In the genomic region with DNA sequence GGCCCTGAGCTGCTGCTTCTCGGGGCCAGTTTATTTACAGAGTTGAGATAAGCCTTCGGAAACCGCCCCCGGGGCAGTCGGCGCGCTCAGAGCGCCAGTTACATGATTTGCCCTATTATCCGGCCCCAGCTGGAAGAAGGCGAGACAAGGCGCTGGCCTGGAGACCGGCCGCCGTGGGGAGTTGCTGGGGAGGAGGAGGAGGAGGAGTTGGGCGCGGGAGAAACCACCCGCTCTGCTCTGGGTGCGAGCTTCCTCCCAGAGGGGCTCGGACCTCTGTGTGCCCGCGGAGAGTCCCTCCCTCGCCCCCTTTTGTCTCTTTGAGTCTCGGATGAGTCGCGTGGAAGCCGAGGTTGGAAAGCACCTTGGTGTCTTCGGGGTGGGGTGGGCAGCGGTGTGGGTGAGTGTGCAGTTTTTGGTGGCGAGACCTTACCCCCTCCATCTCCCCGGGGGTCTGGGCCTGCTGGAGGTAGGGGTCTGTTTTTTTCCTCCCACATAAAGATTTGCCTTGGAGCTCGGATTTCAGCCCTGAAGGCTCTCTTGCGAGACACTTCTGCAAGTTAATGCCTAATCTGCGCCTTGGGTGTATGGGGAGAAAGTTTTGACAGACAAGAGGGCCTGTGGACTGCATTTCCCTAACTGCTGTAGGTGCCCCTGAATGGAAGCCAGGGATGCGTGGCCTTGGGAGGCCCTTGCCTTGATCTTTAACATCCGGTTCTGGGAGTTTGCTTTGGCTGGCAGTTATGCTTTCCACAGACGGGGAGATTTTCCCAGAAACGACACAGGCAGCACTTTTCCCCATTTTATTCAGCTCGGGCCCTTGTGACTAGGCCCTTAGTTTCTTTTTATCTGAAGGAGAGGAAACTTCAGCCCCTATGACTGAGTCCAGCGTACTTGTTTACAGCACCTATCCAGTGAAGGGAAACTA, we compare ENCODE assay signal across 1 cellular context.
TF ChIP-seq lines count a peak whose summit lies in the region.

No MANE protein-coding gene starts in this region.

TF ChIP-seq in GM12878, 131 proteins besides CTCF, POLR2A, EP300 and RAD21 (continued from another document and continues in another):
- TF ChIP-seq, protein P1, sequence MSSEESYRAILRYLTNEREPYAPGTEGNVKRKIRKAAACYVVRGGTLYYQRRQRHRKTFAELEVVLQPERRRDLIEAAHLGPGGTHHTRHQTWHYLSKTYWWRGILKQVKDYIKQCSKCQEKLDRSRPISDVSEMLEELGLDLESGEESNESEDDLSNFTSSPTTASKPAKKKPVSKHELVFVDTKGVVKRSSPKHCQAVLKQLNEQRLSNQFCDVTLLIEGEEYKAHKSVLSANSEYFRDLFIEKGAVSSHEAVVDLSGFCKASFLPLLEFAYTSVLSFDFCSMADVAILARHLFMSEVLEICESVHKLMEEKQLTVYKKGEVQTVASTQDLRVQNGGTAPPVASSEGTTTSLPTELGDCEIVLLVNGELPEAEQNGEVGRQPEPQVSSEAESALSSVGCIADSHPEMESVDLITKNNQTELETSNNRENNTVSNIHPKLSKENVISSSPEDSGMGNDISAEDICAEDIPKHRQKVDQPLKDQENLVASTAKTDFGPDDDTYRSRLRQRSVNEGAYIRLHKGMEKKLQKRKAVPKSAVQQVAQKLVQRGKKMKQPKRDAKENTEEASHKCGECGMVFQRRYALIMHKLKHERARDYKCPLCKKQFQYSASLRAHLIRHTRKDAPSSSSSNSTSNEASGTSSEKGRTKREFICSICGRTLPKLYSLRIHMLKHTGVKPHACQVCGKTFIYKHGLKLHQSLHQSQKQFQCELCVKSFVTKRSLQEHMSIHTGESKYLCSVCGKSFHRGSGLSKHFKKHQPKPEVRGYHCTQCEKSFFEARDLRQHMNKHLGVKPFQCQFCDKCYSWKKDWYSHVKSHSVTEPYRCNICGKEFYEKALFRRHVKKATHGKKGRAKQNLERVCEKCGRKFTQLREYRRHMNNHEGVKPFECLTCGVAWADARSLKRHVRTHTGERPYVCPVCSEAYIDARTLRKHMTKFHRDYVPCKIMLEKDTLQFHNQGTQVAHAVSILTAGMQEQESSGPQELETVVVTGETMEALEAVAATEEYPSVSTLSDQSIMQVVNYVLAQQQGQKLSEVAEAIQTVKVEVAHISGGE (CRISPR knock-in tag; IDR thresholded peaks at IDR 0.05) = no peak
- TF ChIP-seq ZSCAN29 (IDR thresholded peaks at IDR 0.05) = no peak
- no peak for TF ChIP-seq NR2C1 (IDR thresholded peaks at IDR 0.05)
- TF ChIP-seq, protein P2, sequence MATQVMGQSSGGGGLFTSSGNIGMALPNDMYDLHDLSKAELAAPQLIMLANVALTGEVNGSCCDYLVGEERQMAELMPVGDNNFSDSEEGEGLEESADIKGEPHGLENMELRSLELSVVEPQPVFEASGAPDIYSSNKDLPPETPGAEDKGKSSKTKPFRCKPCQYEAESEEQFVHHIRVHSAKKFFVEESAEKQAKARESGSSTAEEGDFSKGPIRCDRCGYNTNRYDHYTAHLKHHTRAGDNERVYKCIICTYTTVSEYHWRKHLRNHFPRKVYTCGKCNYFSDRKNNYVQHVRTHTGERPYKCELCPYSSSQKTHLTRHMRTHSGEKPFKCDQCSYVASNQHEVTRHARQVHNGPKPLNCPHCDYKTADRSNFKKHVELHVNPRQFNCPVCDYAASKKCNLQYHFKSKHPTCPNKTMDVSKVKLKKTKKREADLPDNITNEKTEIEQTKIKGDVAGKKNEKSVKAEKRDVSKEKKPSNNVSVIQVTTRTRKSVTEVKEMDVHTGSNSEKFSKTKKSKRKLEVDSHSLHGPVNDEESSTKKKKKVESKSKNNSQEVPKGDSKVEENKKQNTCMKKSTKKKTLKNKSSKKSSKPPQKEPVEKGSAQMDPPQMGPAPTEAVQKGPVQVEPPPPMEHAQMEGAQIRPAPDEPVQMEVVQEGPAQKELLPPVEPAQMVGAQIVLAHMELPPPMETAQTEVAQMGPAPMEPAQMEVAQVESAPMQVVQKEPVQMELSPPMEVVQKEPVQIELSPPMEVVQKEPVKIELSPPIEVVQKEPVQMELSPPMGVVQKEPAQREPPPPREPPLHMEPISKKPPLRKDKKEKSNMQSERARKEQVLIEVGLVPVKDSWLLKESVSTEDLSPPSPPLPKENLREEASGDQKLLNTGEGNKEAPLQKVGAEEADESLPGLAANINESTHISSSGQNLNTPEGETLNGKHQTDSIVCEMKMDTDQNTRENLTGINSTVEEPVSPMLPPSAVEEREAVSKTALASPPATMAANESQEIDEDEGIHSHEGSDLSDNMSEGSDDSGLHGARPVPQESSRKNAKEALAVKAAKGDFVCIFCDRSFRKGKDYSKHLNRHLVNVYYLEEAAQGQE (IDR thresholded peaks at IDR 0.05; ENCODE audit: low read depth, low read length) = no peak
- no peak for TF ChIP-seq MXI1 (IDR thresholded peaks at IDR 0.05; ENCODE audit: low read depth, low read length)
- no peak for TF ChIP-seq CBX3 (IDR thresholded peaks at IDR 0.05; ENCODE audit: borderline replicate concordance, low read depth)
- no peak for TF ChIP-seq TBL1XR1 (IDR thresholded peaks at IDR 0.05; ENCODE audit: low read depth, low read length)
- TF ChIP-seq SMARCA5 (IDR thresholded peaks at IDR 0.05) = no peak
- no peak for TF ChIP-seq FOXK2 (IDR thresholded peaks at IDR 0.05)
- TF ChIP-seq NFYA (IDR thresholded peaks at IDR 0.05; ENCODE audit: borderline replicate concordance, low read depth, low read length) = no peak
- TF ChIP-seq, protein P3, sequence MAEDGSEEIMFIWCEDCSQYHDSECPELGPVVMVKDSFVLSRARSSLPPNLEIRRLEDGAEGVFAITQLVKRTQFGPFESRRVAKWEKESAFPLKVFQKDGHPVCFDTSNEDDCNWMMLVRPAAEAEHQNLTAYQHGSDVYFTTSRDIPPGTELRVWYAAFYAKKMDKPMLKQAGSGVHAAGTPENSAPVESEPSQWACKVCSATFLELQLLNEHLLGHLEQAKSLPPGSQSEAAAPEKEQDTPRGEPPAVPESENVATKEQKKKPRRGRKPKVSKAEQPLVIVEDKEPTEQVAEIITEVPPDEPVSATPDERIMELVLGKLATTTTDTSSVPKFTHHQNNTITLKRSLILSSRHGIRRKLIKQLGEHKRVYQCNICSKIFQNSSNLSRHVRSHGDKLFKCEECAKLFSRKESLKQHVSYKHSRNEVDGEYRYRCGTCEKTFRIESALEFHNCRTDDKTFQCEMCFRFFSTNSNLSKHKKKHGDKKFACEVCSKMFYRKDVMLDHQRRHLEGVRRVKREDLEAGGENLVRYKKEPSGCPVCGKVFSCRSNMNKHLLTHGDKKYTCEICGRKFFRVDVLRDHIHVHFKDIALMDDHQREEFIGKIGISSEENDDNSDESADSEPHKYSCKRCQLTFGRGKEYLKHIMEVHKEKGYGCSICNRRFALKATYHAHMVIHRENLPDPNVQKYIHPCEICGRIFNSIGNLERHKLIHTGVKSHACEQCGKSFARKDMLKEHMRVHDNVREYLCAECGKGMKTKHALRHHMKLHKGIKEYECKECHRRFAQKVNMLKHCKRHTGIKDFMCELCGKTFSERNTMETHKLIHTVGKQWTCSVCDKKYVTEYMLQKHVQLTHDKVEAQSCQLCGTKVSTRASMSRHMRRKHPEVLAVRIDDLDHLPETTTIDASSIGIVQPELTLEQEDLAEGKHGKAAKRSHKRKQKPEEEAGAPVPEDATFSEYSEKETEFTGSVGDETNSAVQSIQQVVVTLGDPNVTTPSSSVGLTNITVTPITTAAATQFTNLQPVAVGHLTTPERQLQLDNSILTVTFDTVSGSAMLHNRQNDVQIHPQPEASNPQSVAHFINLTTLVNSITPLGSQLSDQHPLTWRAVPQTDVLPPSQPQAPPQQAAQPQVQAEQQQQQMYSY (CRISPR knock-in tag; IDR thresholded peaks at IDR 0.05) = no peak
- no peak for TF ChIP-seq KAT2A (conservative IDR thresholded peaks at IDR 0.05; ENCODE audit: control insufficient read depth, low read depth, low read length)
- no peak for TF ChIP-seq CBFB (IDR thresholded peaks at IDR 0.05; ENCODE audit: low read depth)
- no peak for TF ChIP-seq EZH2 (IDR thresholded peaks at IDR 0.05; ENCODE audit: borderline replicate concordance, control insufficient read depth, low read depth, low read length)
- TF ChIP-seq SRF (IDR thresholded peaks at IDR 0.05; ENCODE audit: low read depth in 2 of 2, low read length in 2 of 2) = no peak
- TF ChIP-seq, protein P4, sequence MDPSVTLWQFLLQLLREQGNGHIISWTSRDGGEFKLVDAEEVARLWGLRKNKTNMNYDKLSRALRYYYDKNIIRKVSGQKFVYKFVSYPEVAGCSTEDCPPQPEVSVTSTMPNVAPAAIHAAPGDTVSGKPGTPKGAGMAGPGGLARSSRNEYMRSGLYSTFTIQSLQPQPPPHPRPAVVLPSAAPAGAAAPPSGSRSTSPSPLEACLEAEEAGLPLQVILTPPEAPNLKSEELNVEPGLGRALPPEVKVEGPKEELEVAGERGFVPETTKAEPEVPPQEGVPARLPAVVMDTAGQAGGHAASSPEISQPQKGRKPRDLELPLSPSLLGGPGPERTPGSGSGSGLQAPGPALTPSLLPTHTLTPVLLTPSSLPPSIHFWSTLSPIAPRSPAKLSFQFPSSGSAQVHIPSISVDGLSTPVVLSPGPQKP (IDR thresholded peaks at IDR 0.05; ENCODE audit: low read depth, low read length) = no peak
- no peak for TF ChIP-seq TCF3 (IDR thresholded peaks at IDR 0.05; ENCODE audit: borderline replicate concordance, insufficient read depth, low read depth, low read length)
- TF ChIP-seq, protein P5, sequence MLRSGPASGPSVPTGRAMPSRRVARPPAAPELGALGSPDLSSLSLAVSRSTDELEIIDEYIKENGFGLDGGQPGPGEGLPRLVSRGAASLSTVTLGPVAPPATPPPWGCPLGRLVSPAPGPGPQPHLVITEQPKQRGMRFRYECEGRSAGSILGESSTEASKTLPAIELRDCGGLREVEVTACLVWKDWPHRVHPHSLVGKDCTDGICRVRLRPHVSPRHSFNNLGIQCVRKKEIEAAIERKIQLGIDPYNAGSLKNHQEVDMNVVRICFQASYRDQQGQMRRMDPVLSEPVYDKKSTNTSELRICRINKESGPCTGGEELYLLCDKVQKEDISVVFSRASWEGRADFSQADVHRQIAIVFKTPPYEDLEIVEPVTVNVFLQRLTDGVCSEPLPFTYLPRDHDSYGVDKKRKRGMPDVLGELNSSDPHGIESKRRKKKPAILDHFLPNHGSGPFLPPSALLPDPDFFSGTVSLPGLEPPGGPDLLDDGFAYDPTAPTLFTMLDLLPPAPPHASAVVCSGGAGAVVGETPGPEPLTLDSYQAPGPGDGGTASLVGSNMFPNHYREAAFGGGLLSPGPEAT (IDR thresholded peaks at IDR 0.05; ENCODE audit: low read depth) = peak; percentile 92
- TF ChIP-seq RCOR1 (conservative IDR thresholded peaks at IDR 0.05; ENCODE audit: low read depth, low read length) = no peak
- TF ChIP-seq NR2C2 (IDR thresholded peaks at IDR 0.05; ENCODE audit: borderline replicate concordance, control insufficient read depth, insufficient read length, low read depth) = no peak
- no peak for TF ChIP-seq LARP7 (IDR thresholded peaks at IDR 0.05)
- no peak for TF ChIP-seq KDM1A (IDR thresholded peaks at IDR 0.05; ENCODE audit: borderline replicate concordance)
- TF ChIP-seq JUNB (IDR thresholded peaks at IDR 0.05) = no peak
- 0 out of 2 replicates have a peak, but pooled peaks have one; percentile 51 for TF ChIP-seq PAX5 (IDR thresholded peaks at IDR 0.05; ENCODE audit: borderline replicate concordance, low read depth, low read length)
- TF ChIP-seq, protein P6, sequence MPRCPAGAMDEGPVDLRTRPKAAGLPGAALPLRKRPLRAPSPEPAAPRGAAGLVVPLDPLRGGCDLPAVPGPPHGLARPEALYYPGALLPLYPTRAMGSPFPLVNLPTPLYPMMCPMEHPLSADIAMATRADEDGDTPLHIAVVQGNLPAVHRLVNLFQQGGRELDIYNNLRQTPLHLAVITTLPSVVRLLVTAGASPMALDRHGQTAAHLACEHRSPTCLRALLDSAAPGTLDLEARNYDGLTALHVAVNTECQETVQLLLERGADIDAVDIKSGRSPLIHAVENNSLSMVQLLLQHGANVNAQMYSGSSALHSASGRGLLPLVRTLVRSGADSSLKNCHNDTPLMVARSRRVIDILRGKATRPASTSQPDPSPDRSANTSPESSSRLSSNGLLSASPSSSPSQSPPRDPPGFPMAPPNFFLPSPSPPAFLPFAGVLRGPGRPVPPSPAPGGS (IDR thresholded peaks at IDR 0.05; ENCODE audit: borderline replicate concordance, insufficient read depth, low read depth, low read length, poor library complexity, severe bottlenecking) = no peak
- no peak for TF ChIP-seq ZNF274 (IDR thresholded peaks at IDR 0.05; ENCODE audit: insufficient read depth, insufficient read length)
- no peak for TF ChIP-seq NFIC (IDR thresholded peaks at IDR 0.05; ENCODE audit: low read depth, low read length)
- TF ChIP-seq, protein P7, sequence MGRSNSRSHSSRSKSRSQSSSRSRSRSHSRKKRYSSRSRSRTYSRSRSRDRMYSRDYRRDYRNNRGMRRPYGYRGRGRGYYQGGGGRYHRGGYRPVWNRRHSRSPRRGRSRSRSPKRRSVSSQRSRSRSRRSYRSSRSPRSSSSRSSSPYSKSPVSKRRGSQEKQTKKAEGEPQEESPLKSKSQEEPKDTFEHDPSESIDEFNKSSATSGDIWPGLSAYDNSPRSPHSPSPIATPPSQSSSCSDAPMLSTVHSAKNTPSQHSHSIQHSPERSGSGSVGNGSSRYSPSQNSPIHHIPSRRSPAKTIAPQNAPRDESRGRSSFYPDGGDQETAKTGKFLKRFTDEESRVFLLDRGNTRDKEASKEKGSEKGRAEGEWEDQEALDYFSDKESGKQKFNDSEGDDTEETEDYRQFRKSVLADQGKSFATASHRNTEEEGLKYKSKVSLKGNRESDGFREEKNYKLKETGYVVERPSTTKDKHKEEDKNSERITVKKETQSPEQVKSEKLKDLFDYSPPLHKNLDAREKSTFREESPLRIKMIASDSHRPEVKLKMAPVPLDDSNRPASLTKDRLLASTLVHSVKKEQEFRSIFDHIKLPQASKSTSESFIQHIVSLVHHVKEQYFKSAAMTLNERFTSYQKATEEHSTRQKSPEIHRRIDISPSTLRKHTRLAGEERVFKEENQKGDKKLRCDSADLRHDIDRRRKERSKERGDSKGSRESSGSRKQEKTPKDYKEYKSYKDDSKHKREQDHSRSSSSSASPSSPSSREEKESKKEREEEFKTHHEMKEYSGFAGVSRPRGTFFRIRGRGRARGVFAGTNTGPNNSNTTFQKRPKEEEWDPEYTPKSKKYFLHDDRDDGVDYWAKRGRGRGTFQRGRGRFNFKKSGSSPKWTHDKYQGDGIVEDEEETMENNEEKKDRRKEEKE (IDR thresholded peaks at IDR 0.05) = no peak
- TF ChIP-seq ZNF384 (IDR thresholded peaks at IDR 0.05; ENCODE audit: borderline replicate concordance, low read depth, low read length) = no peak
- no peak for TF ChIP-seq FOXM1 (IDR thresholded peaks at IDR 0.05; ENCODE audit: low read depth, low read length)
- TF ChIP-seq ZBED1 (IDR thresholded peaks at IDR 0.05; ENCODE audit: borderline replicate concordance) = no peak
- TF ChIP-seq HDAC6 (IDR thresholded peaks at IDR 0.05; ENCODE audit: unreplicated experiment) = no peak
